6 cellular contexts compared by ENCODE assay signal in genomic region chr1:154556422-154556821, GRCh38. TPM values are rescaled to one million over a fixed set of nuclear protein-coding genes. Genes with fewer than 3 reads are reported as not detected.
DNase-seq lines count a peak whose midpoint lies in the region; ATAC-seq lines count a peak whose summit lies in the region.

No MANE protein-coding gene starts in this region.

- no peaks in the 10 kb centered on the region for H3K9me3 ChIP-seq in muscle layer of duodenum (ENCODE audit: control insufficient read depth in 1 of 2, low read length in 2 of 2)

- H3K27me3 Mint-ChIP-seq in activated naive CD8-positive, alpha-beta T cell treated with anti-CD3 and anti-CD28 coated beads, Interleukin-2, amount 10 ng/mL, durations not matched to agents 7 days and 5 days: no peaks in the 10 kb centered on the region

- H3K36me3 Mint-ChIP-seq in activated naive CD8-positive, alpha-beta T cell treated with anti-CD3 and anti-CD28 coated beads, Interleukin-2, amount 10 ng/mL, durations not matched to agents 7 days and 5 days: peaks cover 21% of the 10 kb centered on the region

- H3K27ac Mint-ChIP-seq in activated naive CD8-positive, alpha-beta T cell treated with anti-CD3 and anti-CD28 coated beads, Interleukin-2, amount 10 ng/mL, durations not matched to agents 7 days and 5 days: peak overlapping the region; percentile 54

- H3K27me3 ChIP-seq in muscle layer of duodenum (ENCODE audit: low read depth, low read length): no peaks in the 10 kb centered on the region

- DNase-seq in EH (ENCODE audit: low read depth) (peak; percentile 62), D341Med (ENCODE audit: low spot score) (no peak), NK-92 (lab: John Stamatoyannopoulos, UW; ENCODE audit: unreplicated experiment) (no peak)
- DNase-seq in activated naive CD8-positive, alpha-beta T cell treated with anti-CD3 and anti-CD28 coated beads, Interleukin-2, amount 10 ng/mL, durations not matched to agents 7 days and 5 days: no peak
- no peak for DNase-seq in stimulated activated CD4-positive, alpha-beta T cell treated with anti-CD3 and anti-CD28 coated beads, Interleukin-4, amount 100 ng/mL, for 4 hours

- POLR2A ChIA-PET in activated naive CD8-positive, alpha-beta T cell treated with anti-CD3 and anti-CD28 coated beads, Interleukin-2, amount 10 ng/mL, durations not matched to agents 7 days and 5 days (lab: Charles Lee): interaction anchor here (0.9 kb wide), 1 partner anchor 76 kb away, joined by 3 read pairs; no protein-coding TSS in a partner anchor

- H3K4me3 ChIP-seq in muscle layer of duodenum (ENCODE audit: low read depth in 1 of 2, low read length in 2 of 2): peak overlapping the region; percentile 77 to 94

- H3K27ac ChIP-seq in muscle layer of duodenum (ENCODE audit: low read length): peak overlapping the region; percentile 11

- peak overlapping the region; percentile 91 for H3K4me3 Mint-ChIP-seq in activated naive CD8-positive, alpha-beta T cell treated with anti-CD3 and anti-CD28 coated beads, Interleukin-2, amount 10 ng/mL, durations not matched to agents 7 days and 5 days

- H3K9me3 Mint-ChIP-seq in activated naive CD8-positive, alpha-beta T cell treated with anti-CD3 and anti-CD28 coated beads, Interleukin-2, amount 10 ng/mL, durations not matched to agents 7 days and 5 days: no peaks in the 10 kb centered on the region

- H3K36me3 ChIP-seq in muscle layer of duodenum (ENCODE audit: control insufficient read depth in 1 of 2, insufficient read depth in 2 of 2, low read length in 2 of 2): peaks cover 40 to 43% of the 10 kb centered on the region in 2 donors

- ATAC-seq in activated naive CD8-positive, alpha-beta T cell treated with anti-CD3 and anti-CD28 coated beads, Interleukin-2, amount 10 ng/mL, durations not matched to agents 7 days and 5 days (ENCODE audit: low read depth): no peak

- H3K4me1 ChIP-seq in muscle layer of duodenum (ENCODE audit: control insufficient read depth in 1 of 2, insufficient read depth in 2 of 2, low read length in 2 of 2): peaks cover 12 to 40% of the 10 kb centered on the region in 2 donors

- peaks cover 36% of the 10 kb centered on the region for H3K4me1 Mint-ChIP-seq in activated naive CD8-positive, alpha-beta T cell treated with anti-CD3 and anti-CD28 coated beads, Interleukin-2, amount 10 ng/mL, durations not matched to agents 7 days and 5 days

RNA-seq across cellular contexts. Expression of gene UBE2Q1, which starts 2.0 kb away (rescaled TPM):
- 100 to 1,000 TPM; 106 to 107 TPM for total RNA-seq in activated naive CD8-positive, alpha-beta T cell treated with anti-CD3 and anti-CD28 coated beads, Interleukin-2, amount 10 ng/mL, durations not matched to agents 7 days and 5 days

RNA-seq across cellular contexts. Expression of gene CHRNB2, which starts 11.2 kb away (rescaled TPM):
- total RNA-seq in activated naive CD8-positive, alpha-beta T cell treated with anti-CD3 and anti-CD28 coated beads, Interleukin-2, amount 10 ng/mL, durations not matched to agents 7 days and 5 days: not detected

RNA-seq across cellular contexts. Expression of gene ADAR, which starts 51.6 kb away (rescaled TPM):
- total RNA-seq in activated naive CD8-positive, alpha-beta T cell treated with anti-CD3 and anti-CD28 coated beads, Interleukin-2, amount 10 ng/mL, durations not matched to agents 7 days and 5 days: 100 to 1,000 TPM; 325 to 338 TPM

RNA-seq across cellular contexts. Expression of gene SHE, which starts 54.2 kb away (rescaled TPM):
- total RNA-seq in activated naive CD8-positive, alpha-beta T cell treated with anti-CD3 and anti-CD28 coated beads, Interleukin-2, amount 10 ng/mL, durations not matched to agents 7 days and 5 days: not detected

RNA-seq across cellular contexts. Expression of gene TDRD10, which starts 54.4 kb away (rescaled TPM):
- not detected for total RNA-seq in activated naive CD8-positive, alpha-beta T cell treated with anti-CD3 and anti-CD28 coated beads, Interleukin-2, amount 10 ng/mL, durations not matched to agents 7 days and 5 days
